23 cellular contexts compared by ENCODE assay signal in genomic region chr12:2194060-2194459, GRCh38.
DNase-seq lines count a peak whose midpoint lies in the region; ATAC-seq and TF ChIP-seq lines count a peak whose summit lies in the region.
"Had no signal": no experiment of that assay in that cellular context is flagged by ENCODE, and none has a peak within 500 bp of the region (broad histone marks: within the 10 kb centered on the region; RNA-seq: fewer than 3 reads in every experiment).

No MANE protein-coding gene starts in this region.

- H3K27ac ChIP-seq in brain microvascular endothelial cell (no peak overlapping the region), WERI-Rb-1 (no peak overlapping the region)
- H3K27ac ChIP-seq: upper lobe of right lung had no signal

- BruUV-seq in Caco-2 (replicated peaks; lab: Mats Ljungman, UMichigan) = no TSS peak

- no peak for ATAC-seq in T-helper 17 cell
- ATAC-seq: activated CD8-positive, alpha-beta T cell treated with anti-CD3 and anti-CD28 coated beads for 36 hours; GM23338; naive thymus-derived CD4-positive, alpha-beta T cell; sciatic nerve; upper lobe of right lung had no signal

- in situ Hi-C loops in brain microvascular endothelial cell (cut with HindIII; ENCODE audit: low pct_ligation_motif_present, low sequenced_read_pairs) = no loop called here

- H3K9me3 Mint-ChIP-seq in Caco-2 (ENCODE audit: unreplicated experiment) (no peaks in the 10 kb centered on the region), glutamatergic neuron (ENCODE audit: unreplicated experiment) (peaks cover 8% of the 10 kb centered on the region), mesothelial cell of epicardium (no peaks in the 10 kb centered on the region)
- H3K9me3 Mint-ChIP-seq: activated CD8-positive, alpha-beta T cell treated with anti-CD3 and anti-CD28 coated beads for 36 hours; GM23338 had no signal

- H3K9me3 ChIP-seq in Caco-2 (no peaks in the 10 kb centered on the region), T-helper 17 cell (ENCODE audit: control insufficient read depth, low read length, poor library complexity, severe bottlenecking) (no peaks in the 10 kb centered on the region), WERI-Rb-1 (ENCODE audit: severe bottlenecking) (no peaks in the 10 kb centered on the region)
- H3K9me3 ChIP-seq: BE2C, stomach, upper lobe of right lung had no signal

- H3K4me3 Mint-ChIP-seq in Caco-2 (ENCODE audit: unreplicated experiment) (no peak overlapping the region), T-helper 17 cell (peak overlapping the region; percentile 43), glutamatergic neuron (ENCODE audit: unreplicated experiment) (no peak overlapping the region), mesothelial cell of epicardium (no peak overlapping the region)
- H3K4me3 Mint-ChIP-seq: activated CD8-positive, alpha-beta T cell treated with anti-CD3 and anti-CD28 coated beads for 36 hours; GM23338; naive thymus-derived CD4-positive, alpha-beta T cell had no signal

- H3K27ac Mint-ChIP-seq in Caco-2 (ENCODE audit: unreplicated experiment) = peak overlapping the region; percentile 7
- no peak overlapping the region for H3K27ac Mint-ChIP-seq in T-helper 17 cell
- peak overlapping the region; percentile 21 for H3K27ac Mint-ChIP-seq in glutamatergic neuron (ENCODE audit: unreplicated experiment)
- peak overlapping the region; percentile 56 for H3K27ac Mint-ChIP-seq in mesothelial cell of epicardium
- H3K27ac Mint-ChIP-seq: activated CD8-positive, alpha-beta T cell treated with anti-CD3 and anti-CD28 coated beads for 36 hours; GM23338; naive thymus-derived CD4-positive, alpha-beta T cell had no signal

- CTCF ChIA-PET in Caco-2 (lab: Charles Lee) = interaction anchor here (0.6 kb wide), 1 partner anchor 1752 kb away, joined by 4 read pairs; no protein-coding TSS in a partner anchor

- H3K36me3 ChIP-seq in Caco-2 (ENCODE audit: control insufficient read depth, insufficient read depth, low read length) (no peaks in the 10 kb centered on the region), brain microvascular endothelial cell (replicated peaks) (no peaks in the 10 kb centered on the region), WERI-Rb-1 (no peaks in the 10 kb centered on the region)
- H3K36me3 ChIP-seq: BE2C, stomach, upper lobe of right lung had no signal

- peaks cover 8% of the 10 kb centered on the region for H3K4me1 Mint-ChIP-seq in Caco-2 (ENCODE audit: low read depth, unreplicated experiment)
- peaks cover 2% of the 10 kb centered on the region for H3K4me1 Mint-ChIP-seq in T-helper 17 cell
- peaks cover 12% of the 10 kb centered on the region for H3K4me1 Mint-ChIP-seq in glutamatergic neuron (ENCODE audit: low read depth, unreplicated experiment)
- H3K4me1 Mint-ChIP-seq in mesothelial cell of epicardium = peaks cover 38% of the 10 kb centered on the region
- H3K4me1 Mint-ChIP-seq: naive thymus-derived CD4-positive, alpha-beta T cell had no signal

- DNase-seq in Caco-2 = no peak
- no peak for DNase-seq in T-helper 17 cell
- DNase-seq in glutamatergic neuron = no peak
- DNase-seq in mesothelial cell of epicardium (ENCODE audit: low spot score in 2 of 2, unreplicated experiment in 2 of 2) = no peak
- no peak for DNase-seq in NCI-H1417 (lab: John Stamatoyannopoulos, UW)
- no peak for DNase-seq in brain microvascular endothelial cell
- DNase-seq in WERI-Rb-1 = no peak
- DNase-seq in NCI-H1417 treated with DMSO at 0.1 percent for 48 hours (lab: John Stamatoyannopoulos, UW) = no peak
- DNase-seq: activated CD8-positive, alpha-beta T cell treated with anti-CD3 and anti-CD28 coated beads for 36 hours; amniotic stem cell; BE2C; central memory CD4-positive, alpha-beta T cell; erythroblast; foreskin melanocyte; kidney glomerular epithelial cell; naive thymus-derived CD4-positive, alpha-beta T cell; NCI-H1436; NCI-H526; stimulated activated CD4-positive, alpha-beta T cell treated with anti-CD3 and anti-CD28 coated beads, Interleukin-15, amount 100 ng/mL, for 24 hours; stomach; upper lobe of right lung had no signal

- POLR2A ChIA-PET in Caco-2 (lab: Charles Lee) = no interaction called here

- TF ChIP-seq CTCF in Caco-2 (IDR thresholded peaks at IDR 0.05; ENCODE audit: insufficient read depth in 1 of 2, low read depth in 1 of 2, low read length in 1 of 2, severe bottlenecking in 1 of 2, unreplicated experiment in 1 of 2) = no peak
- no peak for TF ChIP-seq CTCF in glutamatergic neuron (IDR thresholded peaks at IDR 0.05; ENCODE audit: partially characterized antibody, unreplicated experiment)
- no peak for TF ChIP-seq CTCF in mesothelial cell of epicardium (IDR thresholded peaks at IDR 0.05; ENCODE audit: unreplicated experiment)
- TF ChIP-seq CTCF in brain microvascular endothelial cell (IDR thresholded peaks at IDR 0.05; ENCODE audit: low read depth, low read length, missing control alignments) = no peak
- no peak for TF ChIP-seq CTCF in WERI-Rb-1 (IDR thresholded peaks at IDR 0.05; ENCODE audit: low read depth, low read length)

- H3K27me3 Mint-ChIP-seq in Caco-2 (ENCODE audit: insufficient read depth, unreplicated experiment) (peaks cover 2% of the 10 kb centered on the region), T-helper 17 cell (peaks cover 20% of the 10 kb centered on the region), glutamatergic neuron (ENCODE audit: unreplicated experiment) (peaks cover 7% of the 10 kb centered on the region), mesothelial cell of epicardium (ENCODE audit: low read depth) (no peaks in the 10 kb centered on the region)
- H3K27me3 Mint-ChIP-seq: activated CD8-positive, alpha-beta T cell treated with anti-CD3 and anti-CD28 coated beads for 36 hours had no signal

- H3K36me3 Mint-ChIP-seq in Caco-2 (ENCODE audit: insufficient read depth, unreplicated experiment) (no peaks in the 10 kb centered on the region), T-helper 17 cell (ENCODE audit: low read depth) (no peaks in the 10 kb centered on the region), glutamatergic neuron (ENCODE audit: unreplicated experiment) (no peaks in the 10 kb centered on the region), mesothelial cell of epicardium (no peaks in the 10 kb centered on the region)
- H3K36me3 Mint-ChIP-seq: naive thymus-derived CD4-positive, alpha-beta T cell had no signal

- H3K27me3 ChIP-seq in Caco-2 (replicated peaks; ENCODE audit: control insufficient read depth, insufficient read depth, low read length) (no peaks in the 10 kb centered on the region), brain microvascular endothelial cell (replicated peaks) (no peaks in the 10 kb centered on the region), WERI-Rb-1 (ENCODE audit: insufficient read depth, low read depth, severe bottlenecking) (no peaks in the 10 kb centered on the region)
- H3K27me3 ChIP-seq: stomach, upper lobe of right lung had no signal

- no peak overlapping the region for H3K4me3 ChIP-seq in Caco-2 (ENCODE audit: low read depth, low read length)
- H3K4me3 ChIP-seq in brain microvascular endothelial cell (ENCODE audit: low read depth, low read length) = no peak overlapping the region
- H3K4me3 ChIP-seq in WERI-Rb-1 (ENCODE audit: low read depth, low read length) = no peak overlapping the region
- H3K4me3 ChIP-seq: GM23338, stomach, upper lobe of right lung had no signal

- H3K4me1 ChIP-seq in Caco-2 = peaks cover 9% of the 10 kb centered on the region; the same call in 1 of the 2 replicates
- H3K4me1 ChIP-seq: BE2C, upper lobe of right lung had no signal

- intact Hi-C loops in Caco-2 (cut with micrococcal nuclease; ENCODE audit: unreplicated experiment) = no loop called here
